ENCODE assay signal across 1 cellular context in genomic region chr4:123889376-123889945, GRCh38.
A peak's percentile ranks its signal among the peaks of the same experiment; 100 is the strongest.
TF ChIP-seq lines count a peak whose summit lies in the region.

No MANE protein-coding gene starts in this region.

TF ChIP-seq in SK-N-SH treated with all-trans-retinoic acid at 6 μM for 48 hours, 23 proteins besides CTCF, POLR2A, EP300 and RAD21 (continued from another document):
- TF ChIP-seq PATZ1 (CRISPR knock-in tag; IDR thresholded peaks at IDR 0.05; ENCODE audit: borderline replicate concordance) (no peak), ISL1 (CRISPR knock-in tag; IDR thresholded peaks at IDR 0.05) (peak; percentile 71), PPARA (CRISPR knock-in tag; IDR thresholded peaks at IDR 0.05; ENCODE audit: borderline replicate concordance) (no peak), TCF4 (CRISPR knock-in tag; IDR thresholded peaks at IDR 0.05; ENCODE audit: borderline replicate concordance) (peak; percentile 86), CSRNP3 (CRISPR knock-in tag; IDR thresholded peaks at IDR 0.05) (no peak), CSDC2 (CRISPR knock-in tag; IDR thresholded peaks at IDR 0.05) (no peak), ARNTL (CRISPR knock-in tag; IDR thresholded peaks at IDR 0.05; ENCODE audit: borderline replicate concordance, low read depth) (no peak), ZNF8 (CRISPR knock-in tag; IDR thresholded peaks at IDR 0.05) (no peak), ZNF565 (CRISPR knock-in tag; conservative IDR thresholded peaks at IDR 0.05; ENCODE audit: low read depth) (no peak), OSR1 (CRISPR knock-in tag; IDR thresholded peaks at IDR 0.05) (no peak), ESRRG (CRISPR knock-in tag; IDR thresholded peaks at IDR 0.05) (no peak), BACH2 (CRISPR knock-in tag; IDR thresholded peaks at IDR 0.05; ENCODE audit: borderline replicate concordance) (no peak), GLIS3 (CRISPR knock-in tag; IDR thresholded peaks at IDR 0.05) (no peak), CREB5 (CRISPR knock-in tag; IDR thresholded peaks at IDR 0.05; ENCODE audit: low read depth) (no peak), TSHZ2 (CRISPR knock-in tag; IDR thresholded peaks at IDR 0.05) (peak; percentile 93), RARB (CRISPR knock-in tag; IDR thresholded peaks at IDR 0.05) (no peak)
